Comparison of ENCODE assay signal across 8 cellular contexts in the genomic region with DNA sequence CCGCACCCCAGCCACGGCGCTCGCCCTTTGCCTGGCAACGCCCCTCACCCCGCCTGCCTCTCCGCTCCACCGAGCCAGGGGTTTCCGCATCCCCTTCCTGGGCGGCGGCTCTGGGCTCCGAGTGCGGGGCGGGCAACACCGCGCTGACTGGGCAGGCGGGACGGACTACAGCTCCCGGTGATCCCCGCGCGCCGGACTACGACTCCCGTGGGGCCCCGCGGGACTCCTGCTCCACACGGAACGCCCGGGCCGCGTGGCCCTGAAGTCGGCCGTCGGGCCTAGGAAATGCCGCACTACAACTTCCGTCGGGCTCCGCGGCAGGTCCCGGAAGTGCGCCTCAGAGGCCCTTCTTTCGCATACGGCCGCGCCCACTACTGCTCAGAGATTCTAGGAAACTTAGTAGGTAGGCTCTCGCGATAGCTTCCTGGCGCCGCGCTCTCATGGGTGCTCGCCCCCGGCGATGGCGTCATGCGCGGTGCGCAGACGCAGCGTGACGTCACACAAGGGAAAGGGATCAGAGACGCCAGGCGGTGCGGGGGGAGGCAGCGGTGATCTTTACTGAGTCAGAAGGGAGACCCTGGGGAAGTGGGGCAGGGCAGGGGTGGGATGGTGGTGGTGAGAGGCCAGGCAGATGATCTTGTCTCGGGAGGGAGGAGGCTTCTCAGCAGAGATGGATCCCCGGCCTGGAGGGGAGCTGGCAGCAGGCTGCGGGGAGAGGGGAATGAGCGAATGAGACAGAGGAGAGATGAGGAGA. TPM values are rescaled to one million over a fixed set of nuclear protein-coding genes. Genes with fewer than 3 reads are reported as not detected.
DNase-seq lines count a peak whose midpoint lies in the region; ATAC-seq, FAIRE-seq and TF ChIP-seq lines count a peak whose summit lies in the region.

A gene with protein sequence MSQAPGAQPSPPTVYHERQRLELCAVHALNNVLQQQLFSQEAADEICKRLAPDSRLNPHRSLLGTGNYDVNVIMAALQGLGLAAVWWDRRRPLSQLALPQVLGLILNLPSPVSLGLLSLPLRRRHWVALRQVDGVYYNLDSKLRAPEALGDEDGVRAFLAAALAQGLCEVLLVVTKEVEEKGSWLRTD (minus strand): TSS at position 123 of the 754 bp plus-strand sequence. CDS start 760 bp downstream, outside the sequence.

- H3K4me3 Mint-ChIP-seq in natural killer cell: peak within 1 kb of the TSS; percentile 91

- H3K27me3 Mint-ChIP-seq in natural killer cell (ENCODE audit: low read depth in 2 of 2): peaks cover 0 to 3% of the 10 kb centered on the region in 2 donors

- no peaks in the 10 kb centered on the region for H3K36me3 Mint-ChIP-seq in natural killer cell

- ATAC-seq in natural killer cell: peak; percentile 88 to 95 (median 90)

- peaks cover 19 to 34% of the 10 kb centered on the region in 2 donors for H3K4me1 Mint-ChIP-seq in natural killer cell

- peak; percentile 77 for TF ChIP-seq POLR2A in H54 (IDR thresholded peaks at IDR 0.05; ENCODE audit: low read depth, low read length)

- peak within 1 kb of the TSS; percentile 87 to 100 for H3K27ac Mint-ChIP-seq in natural killer cell

- H3K9me3 Mint-ChIP-seq in natural killer cell: no peaks in the 10 kb centered on the region

- intact Hi-C loops in natural killer cell (cut with micrococcal nuclease): loop anchor here (1.0 kb wide), 1 partner anchor 35 kb away; the partner anchor contains the start of genes EMC10 and GARIN5A

- DNase-seq in EL (peak; percentile 99), H54 (ENCODE audit: insufficient read length, low spot score) (peak; percentile 100), M059J (ENCODE audit: low read depth) (peak; percentile 99), SHP77 (lab: John Stamatoyannopoulos, UW) (peak; percentile 99 to 100), fibroblast of peridontal ligament (ENCODE audit: extremely low read depth) (peak; percentile 99), natural killer cell (peak; percentile 93)
- DNase-seq in activated effector memory CD4-positive, alpha-beta T cell treated with Interleukin-2 at 50 U/mL for 16 hours: peak; percentile 96
- peak; percentile 98 for DNase-seq in stimulated activated naive CD4-positive, alpha-beta T cell treated with Interleukin-2 at 50 U/mL for 16 hours (lab: John Stamatoyannopoulos, UW)

- peak; percentile 87 for FAIRE-seq in H54 (lab: Jason Lieb, UNC)

- TF ChIP-seq CTCF in natural killer cell (IDR thresholded peaks at IDR 0.05): no peak

RNA-seq across cellular contexts. Expression of the gene that starts here (rescaled TPM):
- total RNA-seq in M059J (2014; rRNA removed; shearing (Covaris generic)): 9.4 and 33.7 TPM in 2 replicates
- 10 to 100 TPM; 18.8 to 22.0 (median 20.3) TPM for total RNA-seq in natural killer cell

Comparison
In these comparisons a context has a peak if more than half of its experiments do, and no peak if none do; other contexts are left out.
1. Peak in every context shown above with its lines: DNase-seq and ATAC-seq.